Comparison of ENCODE assay signal across 11 cellular contexts in the genomic region with DNA sequence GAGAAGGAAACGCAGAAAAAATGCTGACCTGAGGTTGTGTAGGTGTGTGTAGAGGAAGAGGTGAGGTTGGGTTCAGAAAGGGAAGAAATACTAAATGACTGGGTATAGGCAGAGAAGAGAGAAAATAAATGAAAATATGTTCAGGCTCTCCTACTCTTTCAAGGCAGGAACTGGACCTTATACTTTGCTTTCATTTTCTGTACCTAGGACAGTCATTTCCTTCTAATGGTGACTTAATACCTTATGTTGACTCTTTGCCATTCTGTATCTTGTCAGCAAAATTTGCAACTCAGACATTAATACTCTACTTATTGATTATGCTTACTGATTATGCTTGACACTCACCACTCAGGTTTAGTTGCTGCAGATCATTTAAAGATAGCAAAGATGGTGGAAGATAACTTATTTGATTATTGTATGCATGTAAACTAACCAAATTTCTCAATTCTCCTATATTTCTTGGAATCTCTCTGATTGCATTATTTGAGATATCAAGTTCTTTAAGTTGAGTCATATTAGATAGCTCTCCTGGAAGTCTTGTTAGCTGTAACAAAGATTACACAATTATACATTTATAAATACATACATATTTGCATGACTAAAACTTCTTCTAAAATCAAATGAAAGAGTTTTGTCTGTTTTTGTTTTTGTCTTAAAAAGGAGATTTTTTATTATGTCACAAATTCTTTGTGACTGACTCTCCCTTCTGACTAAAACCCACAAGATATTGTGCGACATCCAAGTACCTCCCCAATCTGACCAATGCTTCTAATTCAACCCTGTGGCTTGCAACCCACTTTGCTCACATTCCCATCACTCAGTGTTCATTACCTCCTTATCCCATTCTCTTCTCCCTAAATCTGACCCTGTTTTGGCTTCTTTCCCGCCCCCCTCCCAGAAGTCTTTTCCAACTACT. TPM values are rescaled to one million over a fixed set of nuclear protein-coding genes. Genes with fewer than 3 reads are reported as not detected.
DNase-seq lines count a peak whose midpoint lies in the region; ATAC-seq, FAIRE-seq and TF ChIP-seq lines count a peak whose summit lies in the region.
"Had no signal": no experiment of that assay in that cellular context is flagged by ENCODE, and none has a peak within 500 bp of the region (broad histone marks: within the 10 kb centered on the region; RNA-seq: fewer than 3 reads in every experiment).

No MANE protein-coding gene starts in this region.

- no peak for FAIRE-seq in kidney (lab: Jason Lieb, UNC)

- H3K27me3 ChIP-seq in body of pancreas: no peaks in the 10 kb centered on the region
- H3K27me3 ChIP-seq: dorsolateral prefrontal cortex had no signal

- no peak overlapping the region for H3K4me3 ChIP-seq in fibroblast of mammary gland (ENCODE audit: control insufficient read depth, low read depth, low read length)
- H3K4me3 ChIP-seq in body of pancreas: no peak overlapping the region
- H3K4me3 ChIP-seq in kidney (ENCODE audit: low read length in 2 of 2): no peak overlapping the region
- H3K4me3 ChIP-seq: dorsolateral prefrontal cortex had no signal

- no peak overlapping the region for H3K9ac ChIP-seq in kidney (ENCODE audit: low read length in 2 of 2)

- no peaks in the 10 kb centered on the region for H3K36me3 ChIP-seq in body of pancreas (replicated peaks in 1 of 2; ENCODE audit: insufficient read depth in 1 of 2, low read depth in 2 of 2)
- no peaks in the 10 kb centered on the region for H3K36me3 ChIP-seq in kidney (ENCODE audit: control insufficient read depth in 1 of 2, insufficient read depth in 2 of 2, low read length in 2 of 2)

- no peak for TF ChIP-seq POLR2A in body of pancreas (IDR thresholded peaks at IDR 0.05)

- 87 to 89% methylated on average over 3 of the region's 3 CpGs for WGBS in body of pancreas, 2 donors

- H3K4me1 ChIP-seq in body of pancreas: no peaks in the 10 kb centered on the region
- H3K4me1 ChIP-seq in kidney (ENCODE audit: control insufficient read depth in 1 of 2, insufficient read depth in 1 of 2, low read depth in 1 of 2, low read length in 2 of 2): no peaks in the 10 kb centered on the region

- intact Hi-C loops in body of pancreas (cut with DNase I) (no loop called here), kidney (cut with DNase I) (no loop called here)

- no peaks in the 10 kb centered on the region for H3K9me3 ChIP-seq in body of pancreas
- no peaks in the 10 kb centered on the region for H3K9me3 ChIP-seq in kidney (ENCODE audit: control insufficient read depth in 1 of 2, low read length in 2 of 2)

- TF ChIP-seq CTCF in fibroblast of mammary gland (conservative IDR thresholded peaks at IDR 0.05; ENCODE audit: control insufficient read depth, insufficient read depth, low read depth, low read length): no peak
- TF ChIP-seq CTCF in body of pancreas (IDR thresholded peaks at IDR 0.05): no peak
- no peak for TF ChIP-seq CTCF in kidney (IDR thresholded peaks at IDR 0.05; ENCODE audit: borderline replicate concordance, extremely low read depth, insufficient read depth)

- H3K27ac ChIP-seq in body of pancreas: no peak overlapping the region
- H3K27ac ChIP-seq in kidney (ENCODE audit: low read depth in 2 of 2, low read length in 2 of 2): no peak overlapping the region
- H3K27ac ChIP-seq: dorsolateral prefrontal cortex had no signal

- ATAC-seq in GM21515 (IDR thresholded peaks at IDR 0.05; ENCODE audit: unreplicated experiment): peak; percentile 81
- ATAC-seq in HG03520 (IDR thresholded peaks at IDR 0.05; ENCODE audit: unreplicated experiment): peak; percentile 81
- no peak for ATAC-seq in body of pancreas

- DNase-seq in GM03348 (ENCODE audit: low spot score) (peak; percentile 88), fibroblast of mammary gland (ENCODE audit: low read depth) (peak; percentile 97), body of pancreas (no peak), NCI-H187 treated with DMSO at 0.1 percent for 48 hours (lab: John Stamatoyannopoulos, UW) (no peak), kidney (no peak), globus pallidus (ENCODE audit: low spot score) (no peak)
- DNase-seq: DMS 273 treated with DMSO at 0.1 percent for 48 hours, dorsolateral prefrontal cortex, NCI-H510A had no signal

RNA-seq across cellular contexts. Expression of gene LRRD1, which starts 20.0 kb away (rescaled TPM):
- total RNA-seq in body of pancreas: not detected
- total RNA-seq in kidney: 0.25 TPM
- not detected for polyA plus RNA-seq in kidney (ENCODE audit: insufficient read depth, low read depth, low replicate concordance)

RNA-seq across cellular contexts. Expression of gene CYP51A1, which starts 24.6 kb away (rescaled TPM):
- total RNA-seq in body of pancreas (10 to 100 TPM; 32.9 to 35.9 TPM), kidney (55.8 TPM)
- 43.0 TPM for polyA plus RNA-seq in kidney (ENCODE audit: insufficient read depth, low read depth, low replicate concordance)

Comparison
In these comparisons a context has a peak if more than half of its experiments do, and no peak if none do; other contexts are left out.
1. DNase-seq: peak in GM03348 (single experiment) and fibroblast of mammary gland (single experiment); none in body of pancreas (0 of 4), NCI-H187 treated with DMSO at 0.1 percent for 48 hours (single experiment), kidney (single experiment) and globus pallidus (single experiment).